Comparison of ENCODE assay signal across 2 cellular contexts in the genomic region with DNA sequence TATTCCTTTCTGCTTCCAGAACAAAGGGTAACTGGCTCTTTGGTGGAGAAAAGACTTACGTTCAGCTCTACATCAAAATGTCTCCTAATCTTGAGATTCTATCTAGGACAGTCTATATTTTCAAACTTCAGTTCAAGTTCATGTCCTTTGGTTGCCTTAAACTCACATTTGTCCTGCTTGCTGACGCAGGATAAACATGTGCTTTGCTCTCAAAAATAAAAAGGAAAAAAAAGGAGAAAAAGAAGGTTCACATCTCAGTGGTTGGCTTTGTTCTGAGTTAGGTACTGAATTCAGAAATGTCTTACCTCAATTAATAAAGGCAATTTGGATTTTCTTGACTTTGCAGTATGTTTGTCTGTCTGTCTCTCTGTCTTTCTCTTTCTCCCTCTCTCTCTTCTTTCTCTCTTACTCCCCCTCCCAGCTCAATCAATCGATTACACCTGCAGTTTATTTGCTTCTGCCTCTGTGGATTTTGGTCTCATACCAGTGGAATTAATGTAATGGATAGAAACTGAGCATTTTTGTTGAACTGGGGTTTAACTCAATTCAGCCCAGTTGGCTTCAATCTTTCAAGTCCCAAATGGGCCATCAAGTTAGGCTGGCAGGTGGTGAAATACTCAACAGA.
TF ChIP-seq lines count a peak whose summit lies in the region.

No MANE protein-coding gene starts in this region.

TF ChIP-seq in liver, 16 proteins besides CTCF, POLR2A, EP300 and RAD21:
- TF ChIP-seq YY1 (IDR thresholded peaks at IDR 0.05) (peak; percentile 63), SP1 (IDR thresholded peaks at IDR 0.05) (peak; percentile 77), FOXA2 (IDR thresholded peaks at IDR 0.05) (no peak), HNF4G (IDR thresholded peaks at IDR 0.05) (no peak), JUND (IDR thresholded peaks at IDR 0.05) (peak in 1 of 2 donors; percentile 46), FOXA1 (IDR thresholded peaks at IDR 0.05) (no peak), TAF1 (conservative IDR thresholded peaks at IDR 0.05) (no peak), EGR1 (IDR thresholded peaks at IDR 0.05; ENCODE audit: low read depth in 2 of 2) (peak in 1 of 2 donors; percentile 43), HNF4A (conservative IDR thresholded peaks at IDR 0.05) (peak; percentile 67 to 68), GABPA (IDR thresholded peaks at IDR 0.05 in 1 of 2, conservative IDR thresholded peaks at IDR 0.05 in 1 of 2) (no peak), NR2F2 (IDR thresholded peaks at IDR 0.05) (no peak), RXRA (IDR thresholded peaks at IDR 0.05) (peak; percentile 62 to 75)
- TF ChIP-seq, protein P1, sequence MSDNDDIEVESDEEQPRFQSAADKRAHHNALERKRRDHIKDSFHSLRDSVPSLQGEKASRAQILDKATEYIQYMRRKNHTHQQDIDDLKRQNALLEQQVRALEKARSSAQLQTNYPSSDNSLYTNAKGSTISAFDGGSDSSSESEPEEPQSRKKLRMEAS (IDR thresholded peaks at IDR 0.05) = peak; percentile 51
- TF ChIP-seq, protein P2, sequence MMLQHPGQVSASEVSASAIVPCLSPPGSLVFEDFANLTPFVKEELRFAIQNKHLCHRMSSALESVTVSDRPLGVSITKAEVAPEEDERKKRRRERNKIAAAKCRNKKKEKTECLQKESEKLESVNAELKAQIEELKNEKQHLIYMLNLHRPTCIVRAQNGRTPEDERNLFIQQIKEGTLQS (IDR thresholded peaks at IDR 0.05) = peak; percentile 39
- TF ChIP-seq, protein P3, sequence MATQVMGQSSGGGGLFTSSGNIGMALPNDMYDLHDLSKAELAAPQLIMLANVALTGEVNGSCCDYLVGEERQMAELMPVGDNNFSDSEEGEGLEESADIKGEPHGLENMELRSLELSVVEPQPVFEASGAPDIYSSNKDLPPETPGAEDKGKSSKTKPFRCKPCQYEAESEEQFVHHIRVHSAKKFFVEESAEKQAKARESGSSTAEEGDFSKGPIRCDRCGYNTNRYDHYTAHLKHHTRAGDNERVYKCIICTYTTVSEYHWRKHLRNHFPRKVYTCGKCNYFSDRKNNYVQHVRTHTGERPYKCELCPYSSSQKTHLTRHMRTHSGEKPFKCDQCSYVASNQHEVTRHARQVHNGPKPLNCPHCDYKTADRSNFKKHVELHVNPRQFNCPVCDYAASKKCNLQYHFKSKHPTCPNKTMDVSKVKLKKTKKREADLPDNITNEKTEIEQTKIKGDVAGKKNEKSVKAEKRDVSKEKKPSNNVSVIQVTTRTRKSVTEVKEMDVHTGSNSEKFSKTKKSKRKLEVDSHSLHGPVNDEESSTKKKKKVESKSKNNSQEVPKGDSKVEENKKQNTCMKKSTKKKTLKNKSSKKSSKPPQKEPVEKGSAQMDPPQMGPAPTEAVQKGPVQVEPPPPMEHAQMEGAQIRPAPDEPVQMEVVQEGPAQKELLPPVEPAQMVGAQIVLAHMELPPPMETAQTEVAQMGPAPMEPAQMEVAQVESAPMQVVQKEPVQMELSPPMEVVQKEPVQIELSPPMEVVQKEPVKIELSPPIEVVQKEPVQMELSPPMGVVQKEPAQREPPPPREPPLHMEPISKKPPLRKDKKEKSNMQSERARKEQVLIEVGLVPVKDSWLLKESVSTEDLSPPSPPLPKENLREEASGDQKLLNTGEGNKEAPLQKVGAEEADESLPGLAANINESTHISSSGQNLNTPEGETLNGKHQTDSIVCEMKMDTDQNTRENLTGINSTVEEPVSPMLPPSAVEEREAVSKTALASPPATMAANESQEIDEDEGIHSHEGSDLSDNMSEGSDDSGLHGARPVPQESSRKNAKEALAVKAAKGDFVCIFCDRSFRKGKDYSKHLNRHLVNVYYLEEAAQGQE (IDR thresholded peaks at IDR 0.05) = peak; percentile 47
- TF ChIP-seq, protein P4, sequence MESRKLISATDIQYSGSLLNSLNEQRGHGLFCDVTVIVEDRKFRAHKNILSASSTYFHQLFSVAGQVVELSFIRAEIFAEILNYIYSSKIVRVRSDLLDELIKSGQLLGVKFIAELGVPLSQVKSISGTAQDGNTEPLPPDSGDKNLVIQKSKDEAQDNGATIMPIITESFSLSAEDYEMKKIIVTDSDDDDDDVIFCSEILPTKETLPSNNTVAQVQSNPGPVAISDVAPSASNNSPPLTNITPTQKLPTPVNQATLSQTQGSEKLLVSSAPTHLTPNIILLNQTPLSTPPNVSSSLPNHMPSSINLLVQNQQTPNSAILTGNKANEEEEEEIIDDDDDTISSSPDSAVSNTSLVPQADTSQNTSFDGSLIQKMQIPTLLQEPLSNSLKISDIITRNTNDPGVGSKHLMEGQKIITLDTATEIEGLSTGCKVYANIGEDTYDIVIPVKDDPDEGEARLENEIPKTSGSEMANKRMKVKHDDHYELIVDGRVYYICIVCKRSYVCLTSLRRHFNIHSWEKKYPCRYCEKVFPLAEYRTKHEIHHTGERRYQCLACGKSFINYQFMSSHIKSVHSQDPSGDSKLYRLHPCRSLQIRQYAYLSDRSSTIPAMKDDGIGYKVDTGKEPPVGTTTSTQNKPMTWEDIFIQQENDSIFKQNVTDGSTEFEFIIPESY (IDR thresholded peaks at IDR 0.05) = peak; percentile 61

TF ChIP-seq in HepG2, 621 proteins besides CTCF, POLR2A, EP300 and RAD21:
- TF ChIP-seq ZNF124 (CRISPR knock-in tag; IDR thresholded peaks at IDR 0.05) = no peak
- TF ChIP-seq RFX3 (CRISPR knock-in tag; IDR thresholded peaks at IDR 0.05) = no peak
- no peak for TF ChIP-seq ZFP1 (CRISPR knock-in tag; IDR thresholded peaks at IDR 0.05)
- no peak for TF ChIP-seq MLLT10 (CRISPR knock-in tag; IDR thresholded peaks at IDR 0.05)
- TF ChIP-seq ZFP37 (CRISPR knock-in tag; IDR thresholded peaks at IDR 0.05; ENCODE audit: borderline replicate concordance) = no peak
- no peak for TF ChIP-seq ARHGAP35 (CRISPR knock-in tag; IDR thresholded peaks at IDR 0.05; ENCODE audit: borderline replicate concordance)
- no peak for TF ChIP-seq SATB2 (CRISPR knock-in tag; IDR thresholded peaks at IDR 0.05)
- TF ChIP-seq ZNF12 (CRISPR knock-in tag; IDR thresholded peaks at IDR 0.05) = no peak
- no peak for TF ChIP-seq ZNF567 (CRISPR knock-in tag; IDR thresholded peaks at IDR 0.05; ENCODE audit: borderline replicate concordance)
- TF ChIP-seq, protein P5, sequence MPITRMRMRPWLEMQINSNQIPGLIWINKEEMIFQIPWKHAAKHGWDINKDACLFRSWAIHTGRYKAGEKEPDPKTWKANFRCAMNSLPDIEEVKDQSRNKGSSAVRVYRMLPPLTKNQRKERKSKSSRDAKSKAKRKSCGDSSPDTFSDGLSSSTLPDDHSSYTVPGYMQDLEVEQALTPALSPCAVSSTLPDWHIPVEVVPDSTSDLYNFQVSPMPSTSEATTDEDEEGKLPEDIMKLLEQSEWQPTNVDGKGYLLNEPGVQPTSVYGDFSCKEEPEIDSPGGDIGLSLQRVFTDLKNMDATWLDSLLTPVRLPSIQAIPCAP (CRISPR knock-in tag; IDR thresholded peaks at IDR 0.05; ENCODE audit: low read depth) = no peak
- no peak for TF ChIP-seq ZNF616 (CRISPR knock-in tag; IDR thresholded peaks at IDR 0.05; ENCODE audit: low read depth)
- TF ChIP-seq DPF2 (CRISPR knock-in tag; IDR thresholded peaks at IDR 0.05; ENCODE audit: borderline replicate concordance, low read depth) = no peak
- no peak for TF ChIP-seq TMF1 (CRISPR knock-in tag; IDR thresholded peaks at IDR 0.05; ENCODE audit: low read depth)
- TF ChIP-seq JUND (CRISPR knock-in tag; IDR thresholded peaks at IDR 0.05) = no peak
- no peak for TF ChIP-seq ZNF460 (CRISPR knock-in tag; IDR thresholded peaks at IDR 0.05; ENCODE audit: borderline replicate concordance)
- TF ChIP-seq ZNF652 (CRISPR knock-in tag; IDR thresholded peaks at IDR 0.05; ENCODE audit: borderline replicate concordance, low read depth) = no peak
- TF ChIP-seq KMT2B (CRISPR knock-in tag; IDR thresholded peaks at IDR 0.05) = no peak
- TF ChIP-seq, protein P6, sequence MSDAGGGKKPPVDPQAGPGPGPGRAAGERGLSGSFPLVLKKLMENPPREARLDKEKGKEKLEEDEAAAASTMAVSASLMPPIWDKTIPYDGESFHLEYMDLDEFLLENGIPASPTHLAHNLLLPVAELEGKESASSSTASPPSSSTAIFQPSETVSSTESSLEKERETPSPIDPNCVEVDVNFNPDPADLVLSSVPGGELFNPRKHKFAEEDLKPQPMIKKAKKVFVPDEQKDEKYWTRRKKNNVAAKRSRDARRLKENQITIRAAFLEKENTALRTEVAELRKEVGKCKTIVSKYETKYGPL (CRISPR knock-in tag; IDR thresholded peaks at IDR 0.05) = no peak
- no peak for TF ChIP-seq PRPF4 (IDR thresholded peaks at IDR 0.05; ENCODE audit: low read depth, low read length, poor library complexity, severe bottlenecking)
- no peak for TF ChIP-seq ZSCAN12 (CRISPR knock-in tag; IDR thresholded peaks at IDR 0.05)
